6 cellular contexts compared by ENCODE assay signal in genomic region chr11:36101466-36101865, GRCh38.
"Had no signal": no experiment of that assay in that cellular context is flagged by ENCODE, and none has a peak within 500 bp of the region (broad histone marks: within the 10 kb centered on the region; RNA-seq: fewer than 3 reads in every experiment).

No MANE protein-coding gene starts in this region.

- DNase-seq: GOT3, H9, HCEC 1CT, IMR-90 had no signal

- FAIRE-seq: H54, HTR-8/SVneo had no signal
